In the genomic region with DNA sequence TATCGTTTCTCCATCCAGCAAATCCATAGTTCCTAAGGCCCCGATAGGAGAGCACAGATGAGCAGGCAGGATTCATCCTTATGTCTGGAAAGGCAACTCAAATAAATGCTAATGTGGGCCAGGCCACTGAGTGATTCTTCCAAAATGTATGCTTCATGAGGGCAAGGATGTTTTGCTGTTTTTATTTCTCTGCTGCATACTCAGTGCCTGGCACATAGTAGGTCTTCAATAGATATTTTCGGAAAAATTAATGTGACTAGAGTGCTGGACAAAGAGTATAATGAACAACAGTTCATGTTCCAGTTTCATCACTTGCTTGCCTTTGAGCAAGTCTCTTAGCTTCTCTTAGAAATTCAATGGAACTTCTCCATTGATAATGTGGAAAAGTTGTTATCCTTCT, we compare ENCODE assay signal across 23 cellular contexts.
"Had no signal": no experiment of that assay in that cellular context is flagged by ENCODE, and none has a peak within 500 bp of the region (broad histone marks: within the 10 kb centered on the region; RNA-seq: fewer than 3 reads in every experiment).

No MANE protein-coding gene starts in this region.

- DNase-seq: hippocampal formation, hypothalamus, immature natural killer cell, islet precursor cell, kidney, kidney glomerular epithelial cell, left cardiac atrium, left colon, left lung, left ventricle myocardium inferior, left ventricle myocardium superior, lower lobe of right lung, mammary epithelial cell, mesenchymal stem cell, mesendoderm, midbrain, mucosa of descending colon, naive B cell had no signal

- H3K9me3 ChIP-seq: lower lobe of right lung, mucosa of descending colon had no signal

- FAIRE-seq: islet of Langerhans, keratinocyte, kidney had no signal

- H3K36me3 ChIP-seq: left lung, left ventricle myocardium inferior, lower lobe of right lung had no signal

- H3K4me3 ChIP-seq: hepatocyte, left lung, left ventricle myocardium inferior, lower lobe of right lung, lung, mucosa of descending colon had no signal

- H3K27me3 ChIP-seq: hepatocyte, left lung had no signal

- ATAC-seq: left cardiac atrium, left colon, left lobe of liver, left lung, left ventricle myocardium superior, lower lobe of right lung, mucosa of descending colon had no signal

- H2AFZ ChIP-seq: hepatocyte had no signal

- H3K79me2 ChIP-seq: hepatocyte had no signal

- H3K4me2 ChIP-seq: hepatocyte had no signal

- H3K4me1 ChIP-seq: left lung, left ventricle myocardium inferior, lower lobe of right lung had no signal

- H3K27ac ChIP-seq: hepatocyte, left lung, left ventricle myocardium inferior, lower lobe of right lung had no signal
